In the genomic region with DNA sequence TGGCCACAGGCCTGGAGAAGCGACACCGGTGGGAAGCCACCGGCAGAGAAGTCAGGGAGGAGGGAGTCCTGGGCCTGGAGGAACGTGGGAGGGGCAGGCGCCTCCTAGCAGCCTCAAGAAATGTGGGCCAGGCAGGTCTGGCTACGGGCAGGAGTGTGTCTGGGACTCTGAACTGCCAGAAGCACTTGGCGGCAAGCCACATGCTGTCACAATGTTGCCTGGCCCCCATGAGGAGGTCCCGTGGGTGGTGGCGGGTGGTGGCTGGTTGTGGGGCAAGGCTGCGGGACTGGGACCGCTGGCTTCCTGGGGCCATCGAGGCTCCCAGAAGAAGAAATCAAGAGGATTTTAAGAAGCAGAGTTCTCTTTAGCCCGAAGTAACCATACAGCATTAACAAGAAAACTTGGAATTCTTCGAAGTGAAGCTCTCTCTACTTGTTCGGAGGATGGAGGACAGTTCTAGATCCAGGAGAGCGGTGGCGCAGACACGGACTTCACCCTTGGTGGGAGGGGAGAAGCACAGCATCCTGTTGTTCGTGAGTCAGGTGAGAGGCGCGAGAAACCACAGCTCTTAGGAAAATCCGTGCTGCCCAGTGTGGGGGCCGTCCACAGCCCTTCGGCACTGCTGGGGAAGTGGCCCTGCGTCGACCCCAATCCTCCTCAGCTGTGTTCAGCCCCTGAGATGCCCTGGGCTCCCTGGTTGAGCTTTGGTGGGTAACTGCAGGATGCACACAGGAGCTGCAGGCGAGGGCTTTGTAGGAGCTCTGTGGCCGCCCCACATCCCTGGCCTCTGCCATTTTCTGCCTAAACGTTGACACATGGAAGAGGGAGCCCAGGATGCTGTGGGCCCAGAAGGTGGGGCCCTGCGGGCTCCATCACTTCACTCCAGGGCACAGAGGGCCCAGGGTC, we compare ENCODE assay signal across 8 cellular contexts. TPM values are rescaled to one million over a fixed set of nuclear protein-coding genes. Genes with fewer than 3 reads are reported as not detected.
DNase-seq lines count a peak whose midpoint lies in the region; ATAC-seq and TF ChIP-seq lines count a peak whose summit lies in the region.

No MANE protein-coding gene starts in this region.

- peak overlapping the region in 1 of 2 donors; percentile 26 for H3K4me3 ChIP-seq in muscle layer of duodenum (ENCODE audit: low read depth in 1 of 2, low read length in 2 of 2)
- H3K4me3 ChIP-seq in uterus: no peak overlapping the region
- no peak overlapping the region for H3K4me3 ChIP-seq in Caco-2 (ENCODE audit: low read depth, low read length)

- peak; percentile 63 for DNase-seq in stimulated activated CD4-positive, alpha-beta T cell treated with anti-CD3 and anti-CD28 coated beads, Interleukin-15, amount 100 ng/mL, for 24 hours
- no peak for DNase-seq in stimulated activated CD4-positive, alpha-beta T cell treated with anti-CD3 and anti-CD28 coated beads, Interleukin-12 subunit alpha, Interleukin-12 subunit beta, amount 100 ng/mL, for 4 hours
- DNase-seq in ecto neural progenitor cell (ENCODE audit: low spot score): peak; percentile 46
- peak; percentile 65 for DNase-seq in uterus
- DNase-seq in NCI-H526 (lab: John Stamatoyannopoulos, UW): no peak
- no peak for DNase-seq in Caco-2

- no peak for TF ChIP-seq POLR2A in uterus (IDR thresholded peaks at IDR 0.05)

- no peak overlapping the region for H3K4me3 Mint-ChIP-seq in Caco-2 (ENCODE audit: unreplicated experiment)

- H3K4me1 Mint-ChIP-seq in Caco-2 (ENCODE audit: low read depth, unreplicated experiment): no peaks in the 10 kb centered on the region

- no peaks in the 10 kb centered on the region for H3K9me3 ChIP-seq in muscle layer of duodenum (ENCODE audit: control insufficient read depth in 1 of 2, low read length in 2 of 2)
- H3K9me3 ChIP-seq in uterus: no peaks in the 10 kb centered on the region
- no peaks in the 10 kb centered on the region for H3K9me3 ChIP-seq in Caco-2

- POLR2A ChIA-PET in Caco-2 (lab: Charles Lee): no interaction called here

- ATAC-seq in GM21576 (IDR thresholded peaks at IDR 0.05; ENCODE audit: unreplicated experiment): no peak

- H3K27me3 ChIP-seq in muscle layer of duodenum (ENCODE audit: low read depth, low read length): no peaks in the 10 kb centered on the region
- H3K27me3 ChIP-seq in uterus: no peaks in the 10 kb centered on the region
- H3K27me3 ChIP-seq in Caco-2 (replicated peaks; ENCODE audit: control insufficient read depth, insufficient read depth, low read length): no peaks in the 10 kb centered on the region

- peaks cover 3 to 4% of the 10 kb centered on the region in 2 donors for H3K36me3 ChIP-seq in muscle layer of duodenum (ENCODE audit: control insufficient read depth in 1 of 2, insufficient read depth in 2 of 2, low read length in 2 of 2)
- H3K36me3 ChIP-seq in uterus: no peaks in the 10 kb centered on the region
- H3K36me3 ChIP-seq in Caco-2 (ENCODE audit: control insufficient read depth, insufficient read depth, low read length): no peaks in the 10 kb centered on the region

- H3K4me1 ChIP-seq in muscle layer of duodenum (ENCODE audit: control insufficient read depth in 1 of 2, insufficient read depth in 2 of 2, low read length in 2 of 2) (peaks cover 28 to 83% of the 10 kb centered on the region in 2 donors), uterus (peaks cover 29 to 64% of the 10 kb centered on the region in 2 donors), Caco-2 (no peaks in the 10 kb centered on the region)

- peak overlapping the region; percentile 14 for H3K27ac ChIP-seq in muscle layer of duodenum (ENCODE audit: low read length)
- H3K27ac ChIP-seq in uterus: peak overlapping the region; percentile 47 to 48

- intact Hi-C loops in uterus (cut with DNase I; ENCODE audit: low total_unique reads): no loop called here
- intact Hi-C loops in Caco-2 (cut with micrococcal nuclease; ENCODE audit: unreplicated experiment): no loop called here

- no peaks in the 10 kb centered on the region for H3K27me3 Mint-ChIP-seq in Caco-2 (ENCODE audit: insufficient read depth, unreplicated experiment)

- CTCF ChIA-PET in Caco-2 (lab: Charles Lee): interaction anchor here (0.9 kb wide), 1 partner anchor 11 kb away, joined by 4 read pairs; no protein-coding TSS in a partner anchor

- no peak overlapping the region for H3K27ac Mint-ChIP-seq in Caco-2 (ENCODE audit: unreplicated experiment)

- peaks cover 14% of the 10 kb centered on the region for H3K36me3 Mint-ChIP-seq in Caco-2 (ENCODE audit: insufficient read depth, unreplicated experiment)

- no peaks in the 10 kb centered on the region for H3K9me3 Mint-ChIP-seq in Caco-2 (ENCODE audit: unreplicated experiment)

- no peak for TF ChIP-seq CTCF in uterus (IDR thresholded peaks at IDR 0.05)
- TF ChIP-seq CTCF in Caco-2 (IDR thresholded peaks at IDR 0.05; ENCODE audit: insufficient read depth in 1 of 2, low read depth in 1 of 2, low read length in 1 of 2, severe bottlenecking in 1 of 2, unreplicated experiment in 1 of 2): no peak

- BruUV-seq in Caco-2 (replicated peaks; lab: Mats Ljungman, UMichigan): no TSS peak

RNA-seq across cellular contexts. Expression of a gene that starts 12.4 kb away (rescaled TPM):
- total RNA-seq in uterus (100 to 1,000 TPM in 1 of 4 donors, 10 to 100 TPM in 3; 22.8 to 148 (median 34.9) TPM), Caco-2 (2022) (38.2 and 39.8 TPM in 2 replicates)

RNA-seq across cellular contexts. Expression of a gene that starts 45.9 kb away (rescaled TPM):
- total RNA-seq in uterus (10 to 100 TPM in 2 of 4 donors, 1 to 10 TPM in 2; 1.5 to 68.5 (median 15.4) TPM), Caco-2 (2022) (62.5 and 72.4 TPM in 2 replicates)

Comparison
In these comparisons a context has a peak if more than half of its experiments do, and no peak if none do; other contexts are left out.
1. DNase-seq: peak in stimulated activated CD4-positive, alpha-beta T cell treated with anti-CD3 and anti-CD28 coated beads, Interleukin-15, amount 100 ng/mL, for 24 hours (single experiment), ecto neural progenitor cell (single experiment) and uterus (2 of 2); none in stimulated activated CD4-positive, alpha-beta T cell treated with anti-CD3 and anti-CD28 coated beads, Interleukin-12 subunit alpha, Interleukin-12 subunit beta, amount 100 ng/mL, for 4 hours (single experiment), NCI-H526 (0 of 2) and Caco-2 (0 of 2).